19 cellular contexts compared by ENCODE assay signal in the genomic region with DNA sequence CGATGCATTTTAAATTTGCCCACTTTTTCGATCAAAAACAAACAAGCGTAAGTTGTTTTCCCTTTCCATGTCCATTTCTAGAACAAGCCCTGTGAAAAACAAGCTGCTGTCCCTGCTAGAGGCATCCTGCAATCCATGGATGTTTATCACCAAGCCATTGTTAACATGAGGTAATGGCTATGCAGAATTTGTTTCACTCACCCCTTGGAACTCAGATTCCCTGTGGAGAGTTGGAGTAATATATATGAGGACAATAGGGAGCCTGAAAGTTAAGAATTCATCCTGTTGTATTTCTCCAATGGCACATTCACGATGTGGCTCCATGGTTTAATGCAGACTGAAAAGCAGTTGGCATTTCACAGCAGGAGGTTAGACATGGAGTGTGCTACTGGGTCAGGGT. TPM values are rescaled to one million over a fixed set of nuclear protein-coding genes. Genes with fewer than 3 reads are reported as not detected.
"Had no signal": no experiment of that assay in that cellular context is flagged by ENCODE, and none has a peak within 500 bp of the region (broad histone marks: within the 10 kb centered on the region; RNA-seq: fewer than 3 reads in every experiment).

No MANE protein-coding gene starts in this region.

- ATAC-seq: left lobe of liver; mucosa of descending colon; naive thymus-derived CD8-positive, alpha-beta T cell had no signal

- H3K27ac Mint-ChIP-seq: naive thymus-derived CD8-positive, alpha-beta T cell had no signal

- DNase-seq: dermis blood vessel endothelial cell; effector CD4-positive, alpha-beta T cell; foreskin melanocyte; head of caudate nucleus; islet precursor cell; mammary epithelial cell; mucosa of descending colon; naive thymus-derived CD8-positive, alpha-beta T cell; posterior cingulate gyrus; sigmoid colon; stimulated activated CD4-positive, alpha-beta T cell treated with anti-CD3 and anti-CD28 coated beads, Interleukin-12 subunit alpha, Interleukin-12 subunit beta, amount 100 ng/mL, for 4 hours; stimulated activated naive CD4-positive, alpha-beta T cell treated with Interleukin-2 at 50 U/mL for 16 hours; trophoblast cell had no signal

- H3K4me3 Mint-ChIP-seq: naive thymus-derived CD8-positive, alpha-beta T cell had no signal

- H3K4me1 ChIP-seq: right atrium auricular region, sigmoid colon had no signal

- H3K27me3 Mint-ChIP-seq: naive thymus-derived CD8-positive, alpha-beta T cell had no signal

- H3K27me3 ChIP-seq: hepatocyte, right atrium auricular region, sigmoid colon had no signal

- H3K36me3 ChIP-seq: right atrium auricular region, sigmoid colon had no signal

- H3K4me3 ChIP-seq: hepatocyte, mucosa of descending colon, right atrium auricular region, sigmoid colon, skin epidermis had no signal

- H3K27ac ChIP-seq: hepatocyte, right atrium auricular region, sigmoid colon, skin epidermis had no signal

- H3K9me3 ChIP-seq: mucosa of descending colon, right atrium auricular region, sigmoid colon had no signal

RNA-seq across cellular contexts. Expression of gene GPR65, which starts 32.3 kb away (rescaled TPM):
- total RNA-seq: dermis blood vessel endothelial cell, mammary epithelial cell, osteocyte had no signal
- polyA plus RNA-seq: mammary epithelial cell, neural cell had no signal
